In the genomic region with DNA sequence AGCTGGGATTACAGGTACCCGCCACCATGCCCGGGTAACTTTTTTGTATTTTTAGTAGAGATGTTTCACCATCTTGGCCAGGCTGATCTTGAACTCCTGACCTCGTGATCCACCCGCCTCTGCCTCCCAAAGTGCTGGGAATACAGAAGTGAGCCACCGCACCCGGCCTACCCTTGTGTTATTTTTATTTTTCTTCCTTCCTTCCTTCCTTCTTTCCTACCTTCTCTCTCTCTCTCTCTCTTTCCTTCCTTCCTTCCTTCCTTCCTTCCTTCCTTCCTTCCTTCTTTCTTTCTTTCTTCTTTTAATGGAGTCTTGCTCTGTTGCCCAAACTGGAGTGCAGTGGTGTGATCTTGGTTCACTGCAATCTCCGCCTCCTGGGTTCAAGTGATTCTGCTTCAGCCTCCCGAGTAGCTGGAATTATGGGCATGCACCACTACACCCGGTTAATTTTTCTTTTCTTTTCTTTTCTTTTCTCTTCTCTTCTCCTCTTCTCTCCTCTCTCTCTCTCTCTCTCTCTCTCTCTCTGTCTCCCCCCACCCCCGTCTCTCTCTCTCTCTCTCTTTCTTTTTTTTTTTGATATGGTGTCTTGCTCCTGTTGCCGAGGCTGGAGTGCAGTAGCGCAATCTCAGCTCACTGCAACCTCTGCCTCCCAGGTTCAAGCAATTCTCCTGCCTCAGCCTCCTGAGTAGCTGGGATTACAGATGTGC, we compare ENCODE assay signal across 13 cellular contexts. TPM values are rescaled to one million over a fixed set of nuclear protein-coding genes. Genes with fewer than 3 reads are reported as not detected.
"Had no signal": no experiment of that assay in that cellular context is flagged by ENCODE, and none has a peak within 500 bp of the region (broad histone marks: within the 10 kb centered on the region; RNA-seq: fewer than 3 reads in every experiment).

No MANE protein-coding gene starts in this region.

RNA-seq across cellular contexts. Expression of gene TRNP1, which starts 3.9 kb away (rescaled TPM):
- total RNA-seq: activated CD4-positive, alpha-beta T cell treated with anti-CD3 and anti-CD28 coated beads, Interleukin-2, amount 10 ng/mL, durations not matched to agents 7 days and 5 days; activated CD8-positive, alpha-beta T cell treated with anti-CD3 and anti-CD28 coated beads, Interleukin-2, amount 10 ng/mL, durations not matched to agents 7 days and 5 days; activated naive CD8-positive, alpha-beta T cell treated with anti-CD3 and anti-CD28 coated beads, Interleukin-2, amount 10 ng/mL, durations not matched to agents 7 days and 5 days had no signal

RNA-seq across cellular contexts. Expression of gene TENT5B, which starts 23.1 kb away (rescaled TPM):
- total RNA-seq: activated CD4-positive, alpha-beta T cell treated with anti-CD3 and anti-CD28 coated beads for 36 hours; activated CD4-positive, alpha-beta T cell treated with anti-CD3 and anti-CD28 coated beads, Interleukin-2, amount 10 ng/mL, durations not matched to agents 7 days and 5 days; activated CD8-positive, alpha-beta T cell treated with anti-CD3 and anti-CD28 coated beads, Interleukin-2, amount 10 ng/mL, durations not matched to agents 7 days and 5 days; activated naive CD8-positive, alpha-beta T cell treated with anti-CD3 and anti-CD28 coated beads, Interleukin-2, amount 10 ng/mL, durations not matched to agents 7 days and 5 days; activated T-helper 2 cell treated with anti-CD3 and anti-CD28 coated beads, Interferon-gamma antibody, Interleukin-2, Interleukin-4, amounts not matched to agents 10 μg/mL and 5 μg/mL and 100 μg/mL, durations not matched to agents 14 hours and 24 hours and 36 hours; OCI-LY7; T-helper 1 cell treated with Interleukin-12 subunit alpha and Interleukin-12 subunit beta and Interleukin-4 antibody, amounts not matched to agents 30 ng/mL and 1 ng/mL, for 36 hours; T-helper 2 cell treated with Interferon-gamma antibody and Interleukin-4, amounts not matched to agents 100 ng/mL and 5 ng/mL, for 36 hours had no signal

RNA-seq across cellular contexts. Expression of gene KDF1, which starts 29.3 kb away (rescaled TPM):
- total RNA-seq: activated CD4-positive, alpha-beta T cell treated with anti-CD3 and anti-CD28 coated beads, Interleukin-2, amount 10 ng/mL, durations not matched to agents 7 days and 5 days; activated CD8-positive, alpha-beta T cell treated with anti-CD3 and anti-CD28 coated beads, Interleukin-2, amount 10 ng/mL, durations not matched to agents 7 days and 5 days; activated T-helper 2 cell treated with anti-CD3 and anti-CD28 coated beads, Interferon-gamma antibody, Interleukin-2, Interleukin-4, amounts not matched to agents 10 μg/mL and 5 μg/mL and 100 μg/mL, durations not matched to agents 14 hours and 24 hours and 36 hours; ascending aorta; chondrocyte; M059J; OCI-LY7; RPMI7951; SJCRH30; T-helper 1 cell treated with Interleukin-12 subunit alpha and Interleukin-12 subunit beta and Interleukin-4 antibody, amounts not matched to agents 30 ng/mL and 1 ng/mL, for 36 hours; T-helper 2 cell treated with Interferon-gamma antibody and Interleukin-4, amounts not matched to agents 100 ng/mL and 5 ng/mL, for 36 hours had no signal
